ENCODE assay signal across 8 cellular contexts in the genomic region with DNA sequence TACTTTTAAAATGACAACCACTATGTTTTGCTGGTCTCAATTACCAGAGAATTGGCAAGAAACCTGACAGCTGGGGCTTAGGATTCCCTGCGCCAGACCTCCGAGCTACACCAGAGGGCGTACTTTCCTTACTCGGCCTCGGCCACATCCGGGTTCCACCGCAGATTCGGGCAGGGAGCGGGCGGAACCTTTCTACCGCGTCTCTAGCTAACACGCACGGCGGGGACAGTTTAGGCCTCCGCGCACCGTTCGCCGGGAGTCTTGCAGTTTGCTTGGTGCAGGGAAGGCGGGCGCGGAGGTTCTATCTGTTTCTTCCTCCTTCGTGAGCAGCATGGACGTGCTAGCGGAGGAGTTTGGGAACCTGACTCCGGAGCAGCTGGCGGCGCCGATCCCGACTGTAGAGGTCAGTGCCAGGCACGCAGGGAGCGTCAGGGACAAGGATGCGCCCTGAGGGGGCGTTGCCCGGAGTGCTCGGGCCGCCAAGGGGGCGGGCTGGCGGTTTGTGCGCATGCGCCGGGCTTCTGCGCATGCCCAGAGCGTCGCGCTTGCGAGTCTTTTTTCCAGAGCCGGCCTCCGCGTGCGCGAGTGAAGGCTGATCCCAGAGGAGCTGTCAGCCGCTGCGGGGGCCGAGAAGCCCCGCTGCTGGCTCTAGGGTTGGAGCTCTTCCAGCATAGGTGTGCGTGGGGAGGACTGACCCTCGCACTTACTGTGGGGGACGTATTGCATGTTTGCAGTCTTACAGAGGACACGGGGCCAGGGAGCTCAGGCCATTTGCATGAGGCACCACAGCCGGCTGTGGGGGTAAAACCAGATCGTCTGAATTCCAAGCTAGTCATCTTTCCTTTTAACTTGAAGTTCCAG. TPM values are rescaled to one million over a fixed set of nuclear protein-coding genes. Genes with fewer than 3 reads are reported as not detected.
DNase-seq lines count a peak whose midpoint lies in the region; ATAC-seq, FAIRE-seq and TF ChIP-seq lines count a peak whose summit lies in the region.

POLR3B (plus strand) TSS at position 200 of the 861 bp plus-strand sequence; CDS start at position 332, 132 bp downstream.

- no peaks in the 10 kb centered on the region for H3K27me3 ChIP-seq in left ventricle myocardium inferior (ENCODE audit: low read depth)
- H3K27me3 ChIP-seq in prostate gland (replicated peaks; ENCODE audit: insufficient read depth): no peaks in the 10 kb centered on the region

- H3K4me1 ChIP-seq in left ventricle myocardium inferior (peaks cover 27% of the 10 kb centered on the region), prostate gland (replicated peaks) (peaks cover 5% of the 10 kb centered on the region)

- intact Hi-C loops in left ventricle myocardium inferior (cut with micrococcal nuclease): no loop called here
- intact Hi-C loops in prostate gland (cut with DNase I): loop anchor here (1.0 kb wide), 1 partner anchor 109 kb away; the partner anchor contains the start of gene CKAP4

- H3K36me3 ChIP-seq in left ventricle myocardium inferior: no peaks in the 10 kb centered on the region
- no peaks in the 10 kb centered on the region for H3K36me3 ChIP-seq in prostate gland

- TF ChIP-seq CTCF in GM13976 (IDR thresholded peaks at IDR 0.05; ENCODE audit: borderline replicate concordance, control extremely low read depth, extremely low read depth, insufficient read depth, missing control alignments): peak; percentile 92
- peak; percentile 95 for TF ChIP-seq CTCF in left ventricle myocardium inferior (IDR thresholded peaks at IDR 0.05; ENCODE audit: borderline replicate concordance)
- TF ChIP-seq CTCF in prostate gland (IDR thresholded peaks at IDR 0.05): peak; percentile 67 to 91 (median 90)

- in situ Hi-C loops in GM13976 (cut with MboI; ENCODE audit: low sequenced_read_pairs, unreplicated experiment): no loop called here

- H3K4me3 ChIP-seq in left ventricle myocardium inferior (peak within 1 kb of the TSS; percentile 81), prostate gland (peak within 1 kb of the TSS; percentile 51 to 81)

- FAIRE-seq in urothelium cell line (lab: Jason Lieb, UNC): no peak

- H3K27ac ChIP-seq in left ventricle myocardium inferior (replicated peaks): peak within 1 kb of the TSS; percentile 99
- peak within 1 kb of the TSS; percentile 84 to 92 for H3K27ac ChIP-seq in prostate gland

- peak; percentile 86 for ATAC-seq in HG02870 (IDR thresholded peaks at IDR 0.05; ENCODE audit: unreplicated experiment)

- under 1% methylated on average over 42 of the region's 63 CpGs for WGBS in prostate gland

- peak; percentile 95 for DNase-seq in GM13976 (ENCODE audit: low spot score)
- peak; percentile 95 for DNase-seq in NCI-H146 (lab: John Stamatoyannopoulos, UW)
- peak; percentile 90 to 96 (median 94) for DNase-seq in T-helper 1 cell
- peak; percentile 78 to 100 (median 95) for DNase-seq in amygdala (lab: John Stamatoyannopoulos, UW)
- DNase-seq in left ventricle myocardium inferior: peak; percentile 95
- DNase-seq in prostate gland (ENCODE audit: low spot score): peak; percentile 94
- peak; percentile 90 for DNase-seq in urothelium cell line (ENCODE audit: low spot score)

- no peaks in the 10 kb centered on the region for H3K9me3 ChIP-seq in left ventricle myocardium inferior (replicated peaks)
- H3K9me3 ChIP-seq in prostate gland: no peaks in the 10 kb centered on the region

- TF ChIP-seq POLR2A in prostate gland (IDR thresholded peaks at IDR 0.05): peak; percentile 75

RNA-seq across cellular contexts. Expression of gene POLR3B, which starts in this region (rescaled TPM):
- total RNA-seq in left ventricle myocardium inferior (8.5 TPM), prostate gland (1 to 10 TPM; 8.6 to 9.5 TPM)

Comparison
In these comparisons a context has a peak if more than half of its experiments do, and no peak if none do; other contexts are left out.
1. Peak in every context shown above with its lines: DNase-seq, ATAC-seq, H3K4me3 ChIP-seq and H3K27ac ChIP-seq.